Comparison of ENCODE assay signal across 1 cellular context in the genomic region with DNA sequence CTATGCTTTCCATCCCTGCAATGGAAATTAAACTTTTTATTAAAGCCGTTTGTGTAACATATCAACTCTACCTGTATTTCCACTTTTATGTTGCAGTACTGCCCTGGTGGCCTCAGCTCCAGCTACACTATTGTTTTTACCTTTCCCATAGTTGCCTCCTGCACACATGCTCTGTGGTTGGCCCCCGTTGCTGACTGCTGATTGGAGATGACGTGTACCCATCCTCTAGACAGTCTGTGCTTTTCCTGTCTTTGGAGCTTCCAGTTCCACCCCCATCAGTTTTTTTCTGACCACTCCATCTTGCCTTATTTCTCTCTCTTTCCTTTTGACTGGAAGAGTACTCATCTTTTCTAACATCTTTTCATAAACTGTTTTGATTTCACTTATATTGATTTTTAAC.
TF ChIP-seq lines count a peak whose summit lies in the region.

No MANE protein-coding gene starts in this region.

TF ChIP-seq in GM23338, 12 proteins besides CTCF, POLR2A, EP300 and RAD21 (continued from another document):
- no peak for TF ChIP-seq ZNF462 (CRISPR knock-in tag; IDR thresholded peaks at IDR 0.05)
- TF ChIP-seq EZH2phosphoT487 (IDR thresholded peaks at IDR 0.05; ENCODE audit: unreplicated experiment): no peak
- TF ChIP-seq CREB1 (CRISPR knock-in tag; IDR thresholded peaks at IDR 0.05; ENCODE audit: low read depth): no peak
- TF ChIP-seq ZNF331 (CRISPR knock-in tag; IDR thresholded peaks at IDR 0.05; ENCODE audit: low read depth): no peak
